8 cellular contexts compared by ENCODE assay signal in the genomic region with DNA sequence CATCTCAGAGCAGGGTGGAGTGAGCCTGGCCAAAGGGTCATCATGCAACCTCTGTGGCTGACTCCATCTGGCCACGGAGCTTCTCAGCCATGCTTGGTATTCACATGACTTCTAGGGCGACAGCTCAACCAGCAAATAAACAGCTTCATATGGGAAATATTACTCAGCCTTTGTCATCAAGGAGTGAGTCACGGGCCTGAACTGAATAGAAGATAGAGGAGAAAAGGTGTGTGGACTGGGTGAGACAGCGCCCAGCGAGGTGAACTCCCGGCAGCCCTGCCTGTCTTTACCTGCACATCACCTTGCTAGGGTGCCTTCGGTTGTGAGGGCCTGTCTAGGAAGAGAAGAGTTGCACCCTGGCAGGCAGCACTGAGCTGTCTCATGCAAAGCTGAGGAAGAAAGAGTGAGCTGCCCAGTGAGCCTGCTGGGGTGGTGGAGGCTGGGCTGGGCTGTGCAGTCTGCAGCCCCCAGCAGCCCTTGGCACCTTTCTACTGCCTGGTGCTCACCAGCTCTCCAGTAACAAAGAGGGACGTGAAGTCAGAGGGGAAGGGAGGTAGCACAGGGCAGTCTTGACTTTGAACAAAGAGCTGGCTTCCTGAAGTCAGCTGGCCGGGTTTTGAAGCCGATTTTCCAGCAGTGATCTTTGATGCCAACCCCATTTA.
DNase-seq lines count a peak whose midpoint lies in the region; FAIRE-seq and TF ChIP-seq lines count a peak whose summit lies in the region.

No MANE protein-coding gene starts in this region.

- no peak for TF ChIP-seq CTCF in fibroblast of lung (conservative IDR thresholded peaks at IDR 0.05 in 1 of 2, IDR thresholded peaks at IDR 0.05 in 1 of 2; ENCODE audit: low read depth in 1 of 2, low read length in 2 of 2)
- no peak for TF ChIP-seq CTCF in D721Med (IDR thresholded peaks at IDR 0.05; ENCODE audit: insufficient read depth, missing control alignments)
- TF ChIP-seq CTCF in GM13977 (IDR thresholded peaks at IDR 0.05; ENCODE audit: extremely low read depth, insufficient read depth, missing control alignments): no peak

- peak overlapping the region; percentile 86 for H3K4me2 ChIP-seq in fibroblast of lung (ENCODE audit: extremely low read depth, insufficient read depth, low read length)

- peak overlapping the region in 2 of 4 experiments; percentile 8 to 21 for H3K4me3 ChIP-seq in fibroblast of lung (replicated peaks in 1 of 4; ENCODE audit: control extremely low read depth in 1 of 4, insufficient read depth in 1 of 4, low read depth in 3 of 4, low read length in 4 of 4)

- H3K27ac ChIP-seq in fibroblast of lung (ENCODE audit: insufficient read depth, low read length): peak overlapping the region; percentile 100

- in situ Hi-C loops in GM13977 (cut with MboI; ENCODE audit: low pct_unique_long_range_greater_than_20kb, low sequenced_read_pairs, unreplicated experiment): no loop called here

- H3K9me3 ChIP-seq in fibroblast of lung (ENCODE audit: control insufficient read depth, insufficient read depth, low read depth, low read length): no peaks in the 10 kb centered on the region

- peak overlapping the region; percentile 57 for H3K9ac ChIP-seq in fibroblast of lung (ENCODE audit: insufficient read depth, low read length)

- peaks cover 56% of the 10 kb centered on the region for H3K4me1 ChIP-seq in fibroblast of lung (ENCODE audit: control insufficient read depth, extremely low read depth, insufficient read depth, low read length)

- H3K79me2 ChIP-seq in fibroblast of lung (ENCODE audit: control insufficient read depth, insufficient read depth, low read length): peaks cover 46% of the 10 kb centered on the region

- peak; percentile 17 to 19 for DNase-seq in activated CD4-positive, alpha-beta T cell treated with anti-CD3 and anti-CD28 coated beads, Interleukin-2, amount 50 U/mL, for 48 hours
- no peak for DNase-seq in activated CD4-positive, alpha-beta T cell treated with anti-CD3 and anti-CD28 coated beads for 1 hour
- DNase-seq in RCC 7860 (ENCODE audit: low spot score) (peak; percentile 100), fibroblast of lung (ENCODE audit: low read depth in 2 of 2) (peak; percentile 98 to 100), D721Med (ENCODE audit: insufficient read length, low spot score) (no peak), NCI-H345 (lab: John Stamatoyannopoulos, UW) (no peak), GM13977 (ENCODE audit: low spot score) (no peak)
- DNase-seq in stimulated activated CD4-positive, alpha-beta T cell treated with anti-CD3 and anti-CD28 coated beads, Interleukin-15, amount 100 ng/mL, for 24 hours: peak; percentile 34

- no peaks in the 10 kb centered on the region for H4K20me1 ChIP-seq in fibroblast of lung (ENCODE audit: control insufficient read depth, extremely low read depth, insufficient read depth, low read length)

- H3K27me3 ChIP-seq in fibroblast of lung (ENCODE audit: control insufficient read depth, insufficient read depth, low read length): no peaks in the 10 kb centered on the region

- peaks cover 3% of the 10 kb centered on the region for H3K36me3 ChIP-seq in fibroblast of lung (ENCODE audit: control insufficient read depth, insufficient read depth, low read length)

- peak; percentile 99 for FAIRE-seq in RCC 7860 (lab: Jason Lieb, UNC)
- FAIRE-seq in D721Med (lab: Jason Lieb, UNC): no peak

- H2AFZ ChIP-seq in fibroblast of lung (ENCODE audit: low read length): no peak overlapping the region

Comparison
In these comparisons a context has a peak if more than half of its experiments do, and no peak if none do; other contexts are left out.
1. DNase-seq: peak in activated CD4-positive, alpha-beta T cell treated with anti-CD3 and anti-CD28 coated beads, Interleukin-2, amount 50 U/mL, for 48 hours (2 of 2), RCC 7860 (single experiment), fibroblast of lung (2 of 2) and stimulated activated CD4-positive, alpha-beta T cell treated with anti-CD3 and anti-CD28 coated beads, Interleukin-15, amount 100 ng/mL, for 24 hours (single experiment); none in activated CD4-positive, alpha-beta T cell treated with anti-CD3 and anti-CD28 coated beads for 1 hour (single experiment), D721Med (single experiment), NCI-H345 (single experiment) and GM13977 (single experiment).